ENCODE assay signal across 1 cellular context in genomic region chr6:136477548-136477947, GRCh38.
TF ChIP-seq lines count a peak whose summit lies in the region.

No MANE protein-coding gene starts in this region.

TF ChIP-seq in HepG2, 621 proteins besides CTCF, POLR2A, EP300 and RAD21 (continued from another document):
- TF ChIP-seq ZBTB25 (CRISPR knock-in tag; IDR thresholded peaks at IDR 0.05) (no peak), MYNN (CRISPR knock-in tag; IDR thresholded peaks at IDR 0.05; ENCODE audit: low read depth) (no peak)
